Comparison of ENCODE assay signal across 1 cellular context in the genomic region with DNA sequence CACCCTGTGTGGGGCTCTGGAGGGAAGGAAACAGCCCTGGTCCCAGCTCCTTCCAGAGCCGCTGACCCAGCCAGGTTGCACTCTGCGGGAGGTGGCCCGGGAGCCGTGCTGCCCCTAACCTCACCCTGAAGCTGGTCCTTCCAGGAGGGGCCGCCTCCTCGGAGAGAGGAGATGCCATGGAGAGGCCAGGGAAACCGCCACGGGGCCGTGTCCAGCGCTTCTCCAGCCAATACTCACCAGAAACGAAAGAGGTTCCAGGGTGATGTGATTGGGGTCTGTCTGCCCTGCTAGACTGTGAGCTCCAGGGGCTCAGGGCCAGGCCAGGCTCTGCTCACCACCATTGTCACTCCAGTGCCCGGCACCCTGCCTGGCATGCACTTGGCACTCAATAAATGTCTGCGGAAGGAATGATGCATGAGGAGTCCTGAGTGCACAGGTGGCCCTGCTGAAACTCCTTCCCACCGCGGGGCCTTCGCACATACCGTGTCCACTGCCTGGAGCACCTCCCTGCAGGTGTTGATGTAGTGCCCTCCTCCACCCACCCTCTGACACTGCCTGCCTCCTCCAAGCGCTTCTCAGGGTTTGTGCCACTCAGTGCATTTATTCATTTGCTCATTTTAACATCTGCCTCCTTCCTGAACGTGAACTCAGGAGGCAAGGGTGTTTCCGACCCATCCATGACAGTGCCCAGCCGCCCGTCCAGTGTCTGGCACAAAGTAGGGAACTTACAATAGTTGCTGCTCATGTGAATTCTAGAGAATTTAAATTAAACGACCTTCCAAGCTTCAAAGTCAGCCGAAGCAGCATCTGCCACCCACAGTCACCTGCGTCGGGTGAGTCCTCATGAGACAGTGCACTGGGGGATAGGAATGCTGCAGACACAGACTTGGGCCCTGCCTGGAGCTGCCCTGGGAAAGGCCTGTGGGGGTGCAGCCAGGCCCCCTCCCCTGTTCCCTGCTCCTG.
TF ChIP-seq lines count a peak whose summit lies in the region.

No MANE protein-coding gene starts in this region.

TF ChIP-seq in WTC11, 78 proteins besides CTCF, POLR2A, EP300 and RAD21 (continued from another document):
- TF ChIP-seq E2F1 (CRISPR knock-in tag; IDR thresholded peaks at IDR 0.05): no peak
- no peak for TF ChIP-seq CREM (CRISPR knock-in tag; IDR thresholded peaks at IDR 0.05)
- no peak for TF ChIP-seq CBFB (CRISPR knock-in tag; IDR thresholded peaks at IDR 0.05; ENCODE audit: low read depth)
- TF ChIP-seq USF1 (CRISPR knock-in tag; IDR thresholded peaks at IDR 0.05): no peak
- TF ChIP-seq EMX1 (CRISPR knock-in tag; IDR thresholded peaks at IDR 0.05): no peak
- TF ChIP-seq ATF2 (CRISPR knock-in tag; IDR thresholded peaks at IDR 0.05; ENCODE audit: borderline replicate concordance, low read depth): no peak
- no peak for TF ChIP-seq ZNF317 (CRISPR knock-in tag; IDR thresholded peaks at IDR 0.05; ENCODE audit: borderline replicate concordance, low read depth)
- no peak for TF ChIP-seq ZBTB21 (CRISPR knock-in tag; IDR thresholded peaks at IDR 0.05; ENCODE audit: borderline replicate concordance)
- TF ChIP-seq FOXK1 (CRISPR knock-in tag; IDR thresholded peaks at IDR 0.05): no peak
- no peak for TF ChIP-seq USF2 (CRISPR knock-in tag; IDR thresholded peaks at IDR 0.05)
- TF ChIP-seq ZNF138 (CRISPR knock-in tag; conservative IDR thresholded peaks at IDR 0.05): no peak
- no peak for TF ChIP-seq TEAD1 (CRISPR knock-in tag; IDR thresholded peaks at IDR 0.05)
- no peak for TF ChIP-seq ZMAT4 (CRISPR knock-in tag; IDR thresholded peaks at IDR 0.05)
- no peak for TF ChIP-seq ZNF281 (CRISPR knock-in tag; IDR thresholded peaks at IDR 0.05)
- TF ChIP-seq SMAD3 (CRISPR knock-in tag; IDR thresholded peaks at IDR 0.05; ENCODE audit: borderline replicate concordance): no peak
- TF ChIP-seq RORB (CRISPR knock-in tag; IDR thresholded peaks at IDR 0.05): no peak
